In genomic region chr14:91373591-91374245, GRCh38 we compare ENCODE assay signal across 8 cellular contexts. TPM values are rescaled to one million over a fixed set of nuclear protein-coding genes. Genes with fewer than 3 reads are reported as not detected.
DNase-seq lines count a peak whose midpoint lies in the region; ATAC-seq and TF ChIP-seq lines count a peak whose summit lies in the region.

No MANE protein-coding gene starts in this region.

- 32 to 38% methylated on average over 11 of the region's 11 CpGs for WGBS in upper lobe of left lung, 2 donors

- no peaks in the 10 kb centered on the region for H3K27me3 ChIP-seq in duodenal mucosa (ENCODE audit: control insufficient read depth in 1 of 2, insufficient read depth in 2 of 2, low read length in 2 of 2)
- H3K27me3 ChIP-seq in upper lobe of left lung: no peaks in the 10 kb centered on the region

- H3K4me1 ChIP-seq in duodenal mucosa (ENCODE audit: control insufficient read depth in 1 of 2, insufficient read depth in 2 of 2, low read length in 2 of 2) (peaks cover 86 to 91% of the 10 kb centered on the region in 2 donors), upper lobe of left lung (peaks cover 70 to 98% (median 92%) of the 10 kb centered on the region in 4 donors)

- DNase-seq in RKO (ENCODE audit: low spot score): peak; percentile 15
- no peak for DNase-seq in upper lobe of left lung
- no peak for DNase-seq in DMS153 treated with DMSO at 0.1 percent for 48 hours (lab: John Stamatoyannopoulos, UW; ENCODE audit: unreplicated experiment)

- no peak for TF ChIP-seq POLR2A in upper lobe of left lung (IDR thresholded peaks at IDR 0.05)

- H3K4me3 ChIP-seq in duodenal mucosa (ENCODE audit: low read depth in 1 of 2, low read length in 2 of 2): peak overlapping the region; percentile 40 to 48
- H3K4me3 ChIP-seq in upper lobe of left lung: no peak overlapping the region

- H3K36me3 ChIP-seq in duodenal mucosa (ENCODE audit: control insufficient read depth in 1 of 2, insufficient read depth in 2 of 2, low read length in 2 of 2): no peaks in the 10 kb centered on the region
- no peaks in the 10 kb centered on the region for H3K36me3 ChIP-seq in upper lobe of left lung

- H3K9me3 ChIP-seq in duodenal mucosa (ENCODE audit: control insufficient read depth in 1 of 2, low read length in 2 of 2): no peaks in the 10 kb centered on the region
- H3K9me3 ChIP-seq in upper lobe of left lung: no peaks in the 10 kb centered on the region

- H3K9ac ChIP-seq in duodenal mucosa (ENCODE audit: low read depth in 1 of 2, low read length in 2 of 2): peak overlapping the region; percentile 9 to 35

- H3K27ac ChIP-seq in C4-2B (peak overlapping the region; percentile 76), duodenal mucosa (ENCODE audit: low read depth, low read length) (no peak overlapping the region), upper lobe of left lung (peak overlapping the region; percentile 3 to 70 (median 51))

- no peak for TF ChIP-seq EP300 in upper lobe of left lung (IDR thresholded peaks at IDR 0.05)

- ATAC-seq in GM19035 (IDR thresholded peaks at IDR 0.05; ENCODE audit: unreplicated experiment) (peak; percentile 62), HG03097 (IDR thresholded peaks at IDR 0.05; ENCODE audit: low FRiP score, unreplicated experiment) (peak; percentile 53), upper lobe of left lung (ENCODE audit: low FRiP score in 2 of 2) (no peak), GM18873 (IDR thresholded peaks at IDR 0.05; ENCODE audit: low FRiP score, unreplicated experiment) (no peak)

- TF ChIP-seq CTCF in C4-2B (conservative IDR thresholded peaks at IDR 0.05): no peak
- TF ChIP-seq CTCF in upper lobe of left lung (IDR thresholded peaks at IDR 0.05): no peak

RNA-seq across cellular contexts. Expression of gene CCDC88C, which starts 43.9 kb away (rescaled TPM):
- total RNA-seq in upper lobe of left lung: 100 to 1,000 TPM in 1 of 6 donors, 10 to 100 TPM in 5; 33.1 to 119 (median 54.5) TPM

Comparison
In these comparisons a context has a peak if more than half of its experiments do, and no peak if none do; other contexts are left out.
1. ATAC-seq: peak in GM19035 (single experiment) and HG03097 (single experiment); none in upper lobe of left lung (0 of 2) and GM18873 (single experiment).
2. H3K4me3 ChIP-seq: peak in duodenal mucosa (2 of 2); none in upper lobe of left lung (0 of 4).